ENCODE assay signal across 8 cellular contexts in the genomic region with DNA sequence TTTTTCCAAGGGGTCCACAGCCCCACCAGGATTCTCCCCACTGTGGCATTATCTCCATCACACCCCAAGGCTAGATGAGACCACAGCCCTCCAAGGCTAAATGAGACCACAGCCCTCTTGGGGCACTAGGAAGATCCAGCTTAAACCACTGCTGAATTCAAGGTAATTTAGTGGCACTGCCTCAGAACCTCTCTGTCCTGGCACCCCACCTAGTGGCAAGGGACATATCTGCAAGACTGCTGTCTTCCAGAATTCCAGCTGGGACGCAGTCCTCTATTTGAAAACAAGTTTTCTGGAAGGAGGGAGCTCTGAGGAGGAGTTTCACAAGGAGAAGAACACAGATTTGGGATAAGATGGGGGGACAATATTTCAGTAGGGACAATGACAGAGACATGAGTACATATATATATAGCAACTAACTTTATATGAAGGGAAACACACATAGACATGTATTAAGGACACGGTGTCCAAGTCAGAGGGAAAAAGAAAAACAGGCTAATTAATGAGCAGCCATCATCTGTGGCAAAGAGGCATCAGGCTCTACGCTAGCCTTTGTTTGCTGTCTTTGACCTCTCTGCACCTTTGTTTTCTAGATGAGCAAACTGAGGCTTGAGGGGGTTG. TPM values are rescaled to one million over a fixed set of nuclear protein-coding genes. Genes with fewer than 3 reads are reported as not detected.
A peak's percentile ranks its signal among the peaks of the same experiment; 100 is the strongest.
DNase-seq lines count a peak whose midpoint lies in the region; ATAC-seq and TF ChIP-seq lines count a peak whose summit lies in the region.

No MANE protein-coding gene starts in this region.

- H3K27ac ChIP-seq in SK-N-SH (ENCODE audit: low read depth in 2 of 2, low read length in 1 of 2) (no peak overlapping the region), hepatocyte (no peak overlapping the region)

- H3K4me2 ChIP-seq in SK-N-SH (no peak overlapping the region), hepatocyte (no peak overlapping the region)

- H3K9ac ChIP-seq in SK-N-SH = no peak overlapping the region

- H3K36me3 ChIP-seq in SK-N-SH (replicated peaks in 1 of 2; ENCODE audit: control insufficient read depth in 1 of 2, insufficient read depth in 2 of 2, low read length in 1 of 2) (no peaks in the 10 kb centered on the region), hepatocyte (replicated peaks; ENCODE audit: insufficient read depth, low read depth) (no peaks in the 10 kb centered on the region)

- H3F3A ChIP-seq in SK-N-SH (replicated peaks; ENCODE audit: insufficient read depth) = no peaks in the 10 kb centered on the region

- H2AFZ ChIP-seq in SK-N-SH (ENCODE audit: low read depth) (no peak overlapping the region), hepatocyte (no peak overlapping the region)

- peak; percentile 3 for DNase-seq in SKM-1 (lab: John Stamatoyannopoulos, UW; ENCODE audit: unreplicated experiment)
- DNase-seq in SKM-1 treated with dmso at 0.1 percent for 144 hours (lab: John Stamatoyannopoulos, UW; ENCODE audit: unreplicated experiment) = no peak
- peak; percentile 19 for DNase-seq in HT1080 (ENCODE audit: low read depth)
- DNase-seq in SK-N-SH = peak; percentile 49
- DNase-seq in hepatocyte (ENCODE audit: low spot score) = peak; percentile 58
- DNase-seq in T-helper 9 cell = no peak
- DNase-seq in NCI-H1092 (lab: John Stamatoyannopoulos, UW) = no peak

- H3K4me1 ChIP-seq in SK-N-SH (ENCODE audit: control insufficient read depth in 1 of 2, insufficient read depth in 2 of 2, low read depth in 1 of 2, low read length in 1 of 2) = no peaks in the 10 kb centered on the region; a peak in 1 of 4 replicates
- no peaks in the 10 kb centered on the region for H3K4me1 ChIP-seq in hepatocyte (ENCODE audit: insufficient read depth)

- H3K79me2 ChIP-seq in SK-N-SH (ENCODE audit: insufficient read depth) = no peaks in the 10 kb centered on the region
- H3K79me2 ChIP-seq in hepatocyte = no peaks in the 10 kb centered on the region

- H3K9me2 ChIP-seq in SK-N-SH (no peaks in the 10 kb centered on the region), hepatocyte (replicated peaks; ENCODE audit: insufficient read depth) (no peaks in the 10 kb centered on the region)

- 38% methylated on average over 3 of the region's 3 CpGs for WGBS in SK-N-SH (ENCODE audit: low lambda C conversion rate)
- 66% methylated on average over 3 of the region's 3 CpGs for WGBS in hepatocyte (ENCODE audit: low lambda C conversion rate, missing lambda C conversion rate)

- TF ChIP-seq CTCF in SK-N-SH (IDR thresholded peaks at IDR 0.05) (peak; percentile 69), hepatocyte (IDR thresholded peaks at IDR 0.05; ENCODE audit: poor library complexity) (peak; percentile 40)

- ATAC-seq in GM21367 (IDR thresholded peaks at IDR 0.05; ENCODE audit: unreplicated experiment) = no peak

- CTCF ChIA-PET in SK-N-SH (lab: Yijun Ruan, JAX) = interaction anchor here (0.6 to 6.8 kb wide), 24 partner anchors 9 to 1070 kb away, joined by 3 to 78 read pairs (median 4); partner anchors contain the start of genes CETN2, NSDHL and ZNF185

- peak; percentile 75 for TF ChIP-seq RAD21 in SK-N-SH (IDR thresholded peaks at IDR 0.05; ENCODE audit: low read length)

- TF ChIP-seq EP300 in SK-N-SH (IDR thresholded peaks at IDR 0.05; ENCODE audit: borderline replicate concordance in 1 of 2, low read depth in 1 of 2, low read length in 1 of 2) = no peak

- H3K4me3 ChIP-seq in SK-N-SH (ENCODE audit: low read depth in 2 of 2, low read length in 1 of 2) (no peak overlapping the region), hepatocyte (no peak overlapping the region)

- POLR2A ChIA-PET in SK-N-SH (lab: Yijun Ruan, JAX) = no interaction called here

- no peaks in the 10 kb centered on the region for H4K20me1 ChIP-seq in SK-N-SH (ENCODE audit: insufficient read depth)
- H4K20me1 ChIP-seq in hepatocyte (ENCODE audit: insufficient read depth, poor library complexity, severe bottlenecking) = no peaks in the 10 kb centered on the region

- H3K9me3 ChIP-seq in SK-N-SH (no peaks in the 10 kb centered on the region), hepatocyte (ENCODE audit: low read depth) (no peaks in the 10 kb centered on the region)

- no peaks in the 10 kb centered on the region for H3K27me3 ChIP-seq in SK-N-SH (ENCODE audit: insufficient read depth)
- no peaks in the 10 kb centered on the region for H3K27me3 ChIP-seq in hepatocyte

TF ChIP-seq in SK-N-SH, 30 proteins besides CTCF, POLR2A, EP300 and RAD21:
- peak; percentile 50; the same call in 1 of the 2 replicates for TF ChIP-seq SMC3 (IDR thresholded peaks at IDR 0.05; ENCODE audit: low read depth, low read length)
- TF ChIP-seq GABPA (IDR thresholded peaks at IDR 0.05; ENCODE audit: low read depth) = no peak

RNA-seq across cellular contexts. Expression of gene CETN2, which starts 9.3 kb away (rescaled TPM):
- total RNA-seq in HT1080 (2014; rRNA removed; shearing (Covaris generic)) = 19.4 and 21.0 TPM in 2 replicates
- polyA plus RNA-seq in HT1080 (2015; cell fraction: cytosol; rRNA removed) = 30.0 and 33.2 TPM in 2 replicates
- 21.2 and 21.6 TPM in 2 replicates for polyA plus RNA-seq in HT1080 (2015; cell fraction: nucleus; rRNA removed)
- polyA plus RNA-seq in SK-N-SH (2012; rRNA removed) = 41.1 and 46.6 TPM in 2 replicates
- 60.5 and 87.1 TPM in 2 replicates for polyA plus RNA-seq in SK-N-SH (2012; cell fraction: cytosol; rRNA removed)
- 11.9 and 27.5 TPM in 2 replicates for polyA plus RNA-seq in SK-N-SH (2012; cell fraction: nucleus; rRNA removed)
- 43.7 and 44.8 TPM in 2 replicates for total RNA-seq in hepatocyte
- polyA plus RNA-seq in hepatocyte = 45.5 and 46.0 TPM in 2 replicates

RNA-seq across cellular contexts. Expression of gene NSDHL, which starts 9.6 kb away (rescaled TPM):
- 36.7 and 43.2 TPM in 2 replicates for total RNA-seq in HT1080 (2014; rRNA removed; shearing (Covaris generic))
- polyA plus RNA-seq in HT1080 (2015; cell fraction: cytosol; rRNA removed) = 20.4 and 20.6 TPM in 2 replicates
- 28.6 and 29.6 TPM in 2 replicates for polyA plus RNA-seq in HT1080 (2015; cell fraction: nucleus; rRNA removed)
- 24.8 and 26.3 TPM in 2 replicates for polyA plus RNA-seq in SK-N-SH (2012; rRNA removed)
- polyA plus RNA-seq in SK-N-SH (2012; cell fraction: cytosol; rRNA removed) = 23.8 and 25.4 TPM in 2 replicates
- polyA plus RNA-seq in SK-N-SH (2012; cell fraction: nucleus; rRNA removed) = 19.9 and 21.8 TPM in 2 replicates
- total RNA-seq in hepatocyte = 46.2 and 56.7 TPM in 2 replicates
- 47.8 and 62.9 TPM in 2 replicates for polyA plus RNA-seq in hepatocyte

RNA-seq across cellular contexts. Expression of gene MAGEA6, which starts 51.8 kb away (rescaled TPM):
- total RNA-seq in HT1080 (2014; rRNA removed; shearing (Covaris generic)) = 208 and 228 TPM in 2 replicates
- 133 and 138 TPM in 2 replicates for polyA plus RNA-seq in HT1080 (2015; cell fraction: cytosol; rRNA removed)
- 118 and 125 TPM in 2 replicates for polyA plus RNA-seq in HT1080 (2015; cell fraction: nucleus; rRNA removed)
- polyA plus RNA-seq in SK-N-SH (2012; rRNA removed) (63.1 and 78.8 TPM in 2 replicates), hepatocyte (0.45 TPM in 1 of 2 replicates, not detected in the other)
- 68.4 and 75.6 TPM in 2 replicates for polyA plus RNA-seq in SK-N-SH (2012; cell fraction: cytosol; rRNA removed)
- polyA plus RNA-seq in SK-N-SH (2012; cell fraction: nucleus; rRNA removed) = 37.5 and 47.9 TPM in 2 replicates
- total RNA-seq in hepatocyte = not detected in 2 replicates

Comparison
In these comparisons a context has a peak if more than half of its experiments do, and no peak if none do; other contexts are left out.
1. DNase-seq: peak in SKM-1 (single experiment), HT1080 (single experiment), SK-N-SH (single experiment) and hepatocyte (single experiment); none in SKM-1 treated with dmso at 0.1 percent for 144 hours (single experiment), T-helper 9 cell (single experiment) and NCI-H1092 (single experiment).
2. RNA of gene MAGEA6, which starts 51.8 kb away (total RNA-seq): 208 to 228 TPM in HT1080; not detected in hepatocyte; every median in the first group is over 100 times any median in the second.